ENCODE assay signal across 18 cellular contexts in the genomic region with DNA sequence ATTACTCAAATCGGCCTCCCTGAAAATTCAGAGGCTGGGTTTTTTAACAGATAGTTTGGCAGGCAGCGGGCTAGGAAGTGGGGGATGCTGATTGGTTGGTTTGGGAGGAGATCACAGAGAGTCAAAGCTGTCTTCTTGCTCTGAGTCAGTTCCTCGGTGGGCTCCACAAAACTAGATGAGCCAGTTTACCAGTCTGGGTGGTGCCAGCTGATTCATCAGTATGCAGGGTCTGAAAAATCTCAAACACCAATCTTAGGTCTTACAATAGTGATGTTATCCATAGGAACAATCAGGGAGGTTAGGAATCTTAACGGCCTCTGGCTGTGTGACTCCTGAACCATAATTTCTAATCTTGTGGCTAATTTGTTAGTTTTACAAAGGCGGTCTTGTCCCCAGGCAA.
DNase-seq lines count a peak whose midpoint lies in the region; TF ChIP-seq lines count a peak whose summit lies in the region.
"Had no signal": no experiment of that assay in that cellular context is flagged by ENCODE, and none has a peak within 500 bp of the region (broad histone marks: within the 10 kb centered on the region; RNA-seq: fewer than 3 reads in every experiment).

No MANE protein-coding gene starts in this region.

- in situ Hi-C loops in GM23248 (cut with MboI) = no loop called here

- 64 to 68% methylated on average over 5 of the region's 5 CpGs for WGBS in GM23248 (ENCODE audit: low coverage in 1 of 2, low lambda C conversion rate in 2 of 2, missing lambda C conversion rate in 2 of 2), 2 experiments
- WGBS in neuronal stem cell (ENCODE audit: extremely low coverage in 2 of 2, insufficient read length in 2 of 2, insufficient replicate concordance in 1 of 2), 2 donors = no CpG with 5 or more reads among the region's 5 CpGs
- 84% methylated on average over 5 of the region's 5 CpGs for WGBS in esophagus muscularis mucosa

- H2AFZ ChIP-seq in GM23248 = peak overlapping the region; percentile 21
- H2AFZ ChIP-seq in neuronal stem cell (ENCODE audit: low read length) = peak overlapping the region; percentile 49

- no peak overlapping the region for H2AK5ac ChIP-seq in neuronal stem cell (ENCODE audit: low read depth, low read length)

- H3K4me2 ChIP-seq in GM23248 (ENCODE audit: unreplicated experiment) (peak overlapping the region; percentile 35), neuronal stem cell (ENCODE audit: insufficient read depth, low read length, poor library complexity, severe bottlenecking) (no peak overlapping the region)
- H3K4me2 ChIP-seq: BLaER1 treated with 17β-estradiol and CSF1 and Interleukin-3, amounts not matched to agents 10 nM and 100 nM; SK-N-SH had no signal

- no peaks in the 10 kb centered on the region for H3K79me2 ChIP-seq in GM23248 (ENCODE audit: insufficient read depth)

- TF ChIP-seq EP300 in esophagus muscularis mucosa (IDR thresholded peaks at IDR 0.05) = no peak

- TF ChIP-seq POLR2A in esophagus muscularis mucosa (IDR thresholded peaks at IDR 0.05; ENCODE audit: low read depth) = no peak

- H3K14ac ChIP-seq in neuronal stem cell (ENCODE audit: low read length) = no peak overlapping the region

- no peak overlapping the region for H2BK12ac ChIP-seq in neuronal stem cell (ENCODE audit: low read length)

- H2BK15ac ChIP-seq in neuronal stem cell (ENCODE audit: low read length) = no peak overlapping the region

- TF ChIP-seq CTCF in epithelial cell of esophagus (IDR thresholded peaks at IDR 0.05; ENCODE audit: insufficient read depth, low read depth, low read length, missing control alignments) = no peak
- no peak for TF ChIP-seq CTCF in esophagus muscularis mucosa (IDR thresholded peaks at IDR 0.05)

- peaks cover 31% of the 10 kb centered on the region for H3K4me1 ChIP-seq in GM23248 (ENCODE audit: insufficient read depth)
- peaks cover 4 to 8% of the 10 kb centered on the region in 2 donors for H3K4me1 ChIP-seq in neuronal stem cell (ENCODE audit: control insufficient read depth in 2 of 2, insufficient read depth in 1 of 2, low read depth in 1 of 2, low read length in 2 of 2)
- H3K4me1 ChIP-seq in esophagus muscularis mucosa = no peaks in the 10 kb centered on the region
- H3K4me1 ChIP-seq: BLaER1 treated with 17β-estradiol and CSF1 and Interleukin-3, amounts not matched to agents 10 nM and 100 nM had no signal

- no peak overlapping the region for H3K18ac ChIP-seq in neuronal stem cell (ENCODE audit: low read length)

- no peaks in the 10 kb centered on the region for H3K9me2 ChIP-seq in GM23248 (ENCODE audit: insufficient read depth)
- H3K9me2 ChIP-seq: SK-N-SH had no signal

- no peak overlapping the region for H2BK120ac ChIP-seq in neuronal stem cell (ENCODE audit: low read depth, low read length)

- no peaks in the 10 kb centered on the region for H3K27me3 ChIP-seq in GM23248 (replicated peaks; ENCODE audit: insufficient read depth)
- no peaks in the 10 kb centered on the region for H3K27me3 ChIP-seq in neuronal stem cell (ENCODE audit: control insufficient read depth in 3 of 3, insufficient read depth in 3 of 3, low read depth in 1 of 3, low read length in 3 of 3)
- H3K27me3 ChIP-seq in esophagus muscularis mucosa = no peaks in the 10 kb centered on the region
- H3K27me3 ChIP-seq: BLaER1 treated with 17β-estradiol and CSF1 and Interleukin-3, amounts not matched to agents 10 nM and 100 nM had no signal

- H4K8ac ChIP-seq in neuronal stem cell (ENCODE audit: low read depth, low read length) = no peak overlapping the region

- H3K9ac ChIP-seq in GM23248 = no peak overlapping the region
- no peak overlapping the region for H3K9ac ChIP-seq in neuronal stem cell (ENCODE audit: low read depth, low read length, poor library complexity)
- H3K9ac ChIP-seq: BLaER1 treated with 17β-estradiol and CSF1 and Interleukin-3, amounts not matched to agents 10 nM and 100 nM; SK-N-SH had no signal

- H3K23ac ChIP-seq in neuronal stem cell (ENCODE audit: low read depth, low read length, poor library complexity) = no peak overlapping the region

- H3K36me3 ChIP-seq in GM23248 (ENCODE audit: low read depth) (no peaks in the 10 kb centered on the region), neuronal stem cell (replicated peaks in 1 of 2; ENCODE audit: control insufficient read depth in 2 of 2, insufficient read depth in 2 of 2, low read length in 2 of 2) (no peaks in the 10 kb centered on the region), esophagus muscularis mucosa (no peaks in the 10 kb centered on the region)
- H3K36me3 ChIP-seq: BLaER1 treated with 17β-estradiol and CSF1 and Interleukin-3, amounts not matched to agents 10 nM and 100 nM had no signal

- no peak overlapping the region for H2BK5ac ChIP-seq in neuronal stem cell (ENCODE audit: low read length)

- H3K4me3 ChIP-seq in GM23248 (no peak overlapping the region), epithelial cell of esophagus (ENCODE audit: low read length) (no peak overlapping the region), neuronal stem cell (ENCODE audit: low read length in 2 of 2) (no peak overlapping the region), esophagus muscularis mucosa (no peak overlapping the region)
- H3K4me3 ChIP-seq: BLaER1 treated with 17β-estradiol and CSF1 and Interleukin-3, amounts not matched to agents 10 nM and 100 nM had no signal

- H3K9me3 ChIP-seq in GM23248 (ENCODE audit: low read depth) (no peaks in the 10 kb centered on the region), neuronal stem cell (replicated peaks in 1 of 2; ENCODE audit: control insufficient read depth in 2 of 2, insufficient read depth in 1 of 2, low read depth in 1 of 2, low read length in 2 of 2) (peaks cover 0 to 2% of the 10 kb centered on the region in 2 donors), esophagus muscularis mucosa (peaks cover 0 to 11% (median 7%) of the 10 kb centered on the region in 4 donors)

- no peak overlapping the region for H3K4ac ChIP-seq in neuronal stem cell (ENCODE audit: low read length)

- intact Hi-C loops in esophagus muscularis mucosa (cut with DNase I) = no loop called here

- H4K91ac ChIP-seq in neuronal stem cell (ENCODE audit: low read depth, low read length, poor library complexity) = no peak overlapping the region

- no peaks in the 10 kb centered on the region for H3K79me1 ChIP-seq in neuronal stem cell (ENCODE audit: low read depth, low read length)

- H4K20me1 ChIP-seq in GM23248 (ENCODE audit: insufficient read depth) = no peaks in the 10 kb centered on the region
- H4K20me1 ChIP-seq: BLaER1 treated with 17β-estradiol and CSF1 and Interleukin-3, amounts not matched to agents 10 nM and 100 nM had no signal

- H3K27ac ChIP-seq in GM23248 (peak overlapping the region; percentile 33), neuronal stem cell (replicated peaks; ENCODE audit: low read length) (no peak overlapping the region), esophagus muscularis mucosa (replicated peaks in 1 of 4) (no peak overlapping the region)
- H3K27ac ChIP-seq: BLaER1 treated with 17β-estradiol and CSF1 and Interleukin-3, amounts not matched to agents 10 nM and 100 nM had no signal

- peaks cover 36% of the 10 kb centered on the region for H3F3A ChIP-seq in GM23248 (ENCODE audit: insufficient read depth)

- DNase-seq in GM23248 = peak; percentile 21
- peak; percentile 37 for DNase-seq in RPMI7951 (ENCODE audit: low read depth)
- peak; percentile 76 for DNase-seq in epithelial cell of esophagus (ENCODE audit: low read depth)
- no peak for DNase-seq in neuronal stem cell (ENCODE audit: low spot score)
- no peak for DNase-seq in nucleus accumbens (lab: John Stamatoyannopoulos, UW)
- DNase-seq in UCSD-AML1 (lab: John Stamatoyannopoulos, UW; ENCODE audit: unreplicated experiment) = no peak
- no peak for DNase-seq in hippocampal formation (lab: John Stamatoyannopoulos, UW)
- DNase-seq in esophagus muscularis mucosa (ENCODE audit: extremely low spot score) = no peak
- DNase-seq: 8988T; CD8-positive, alpha-beta T cell; NCI-H1417 treated with DMSO at 0.1 percent for 48 hours; NCI-H187 treated with DMSO at 0.1 percent for 48 hours; NCI-H2107; NCI-H510A treated with DMSO at 0.1 percent for 48 hours; NCI-H774; SHP77 treated with DMSO at 0.1 percent for 48 hours; SK-N-SH had no signal

Comparison
In these comparisons a context has a peak if more than half of its experiments do, and no peak if none do; other contexts are left out.
1. DNase-seq: peak in GM23248 (single experiment), RPMI7951 (single experiment) and epithelial cell of esophagus (single experiment); none in neuronal stem cell (single experiment), nucleus accumbens (0 of 56), UCSD-AML1 (single experiment), hippocampal formation (0 of 2) and esophagus muscularis mucosa (single experiment).